1 cellular context compared by ENCODE assay signal in genomic region chr3:149563114-149563513, GRCh38.
TF ChIP-seq lines count a peak whose summit lies in the region.

No MANE protein-coding gene starts in this region.

TF ChIP-seq in GM23338, 12 proteins besides CTCF, POLR2A, EP300 and RAD21 (continued from another document):
- TF ChIP-seq ZNF462 (CRISPR knock-in tag; IDR thresholded peaks at IDR 0.05) (no peak), EZH2 (IDR thresholded peaks at IDR 0.05; ENCODE audit: low read depth, unreplicated experiment) (no peak), EZH2phosphoT487 (IDR thresholded peaks at IDR 0.05; ENCODE audit: unreplicated experiment) (no peak), STAT1 (IDR thresholded peaks at IDR 0.05; ENCODE audit: unreplicated experiment) (no peak), POLR2AphosphoS5 (IDR thresholded peaks at IDR 0.05; ENCODE audit: low read depth) (no peak), ETS1 (IDR thresholded peaks at IDR 0.05) (no peak), REST (IDR thresholded peaks at IDR 0.05; ENCODE audit: unreplicated experiment) (no peak), CREB1 (CRISPR knock-in tag; IDR thresholded peaks at IDR 0.05; ENCODE audit: low read depth) (no peak)
